Comparison of ENCODE assay signal across 12 cellular contexts in genomic region chr13:31050486-31051400, GRCh38.
A peak's percentile ranks its signal among the peaks of the same experiment; 100 is the strongest.
DNase-seq lines count a peak whose midpoint lies in the region; ATAC-seq and TF ChIP-seq lines count a peak whose summit lies in the region.
"Had no signal": no experiment of that assay in that cellular context is flagged by ENCODE, and none has a peak within 500 bp of the region (broad histone marks: within the 10 kb centered on the region; RNA-seq: fewer than 3 reads in every experiment).

No MANE protein-coding gene starts in this region.

- no peaks in the 10 kb centered on the region for H3K36me3 Mint-ChIP-seq in activated T-helper 1 cell treated with anti-CD3 and anti-CD28 coated beads, Interleukin-12 subunit alpha, Interleukin-12 subunit beta, Interleukin-2, Interleukin-4 antibody, amounts not matched to agents 30 ng/mL and 10 ng/mL and 1 ng/mL, durations not matched to agents 14 hours and 24 hours and 36 hours (ENCODE audit: low read depth)
- H3K36me3 Mint-ChIP-seq: CD8-positive, alpha-beta T cell had no signal

- no peak overlapping the region for H3K27ac Mint-ChIP-seq in activated T-helper 1 cell treated with anti-CD3 and anti-CD28 coated beads, Interleukin-12 subunit alpha, Interleukin-12 subunit beta, Interleukin-2, Interleukin-4 antibody, amounts not matched to agents 30 ng/mL and 10 ng/mL and 1 ng/mL, durations not matched to agents 14 hours and 24 hours and 36 hours
- H3K27ac Mint-ChIP-seq: CD8-positive, alpha-beta T cell had no signal

- H3K27me3 Mint-ChIP-seq in activated T-helper 1 cell treated with anti-CD3 and anti-CD28 coated beads, Interleukin-12 subunit alpha, Interleukin-12 subunit beta, Interleukin-2, Interleukin-4 antibody, amounts not matched to agents 30 ng/mL and 10 ng/mL and 1 ng/mL, durations not matched to agents 14 hours and 24 hours and 36 hours (ENCODE audit: insufficient read depth): peaks cover 2% of the 10 kb centered on the region

- peak; percentile 33 for TF ChIP-seq CTCF in epithelial cell of esophagus (IDR thresholded peaks at IDR 0.05; ENCODE audit: insufficient read depth, low read depth, low read length, missing control alignments)

- DNase-seq in activated CD8-positive, alpha-beta memory T cell treated with anti-CD3 and anti-CD28 coated beads for 24 hours: peak; percentile 49
- DNase-seq in activated CD8-positive, alpha-beta memory T cell treated with anti-CD3 and anti-CD28 coated beads, Interleukin-2, amount 50 U/mL, for 4 hours: no peak
- peak; percentile 22 for DNase-seq in NOMO-1 treated with dmso at 0.1 percent for 144 hours (lab: John Stamatoyannopoulos, UW; ENCODE audit: unreplicated experiment)
- DNase-seq in epithelial cell of esophagus (ENCODE audit: low read depth): peak; percentile 22
- DNase-seq in stimulated activated naive CD8-positive, alpha-beta T cell treated with anti-CD3 and anti-CD28 coated beads, Interleukin-15, Interleukin-2, amounts not matched to agents 100 U/mL and 50 U/mL, for 24 hours: no peak
- DNase-seq in cerebellar nuclear complex (lab: John Stamatoyannopoulos, UW): no peak
- DNase-seq in COR-L47 (lab: John Stamatoyannopoulos, UW): no peak
- no peak for DNase-seq in activated T-helper 1 cell treated with anti-CD3 and anti-CD28 coated beads, Interleukin-12 subunit alpha, Interleukin-12 subunit beta, Interleukin-2, Interleukin-4 antibody, amounts not matched to agents 30 ng/mL and 10 ng/mL and 1 ng/mL, durations not matched to agents 14 hours and 24 hours and 36 hours (ENCODE audit: low spot score)
- DNase-seq: activated CD4-positive, alpha-beta T cell treated with anti-CD3 and anti-CD28 coated beads, Interleukin-2, amount 50 U/mL, for 4 hours; CD8-positive, alpha-beta T cell; central memory CD4-positive, alpha-beta T cell had no signal

- peak; percentile 29 for ATAC-seq in stimulated activated naive CD8-positive, alpha-beta T cell treated with anti-CD3 and anti-CD28 coated beads, Interleukin-15, Interleukin-2, amounts not matched to agents 100 U/mL and 50 U/mL, for 24 hours
- ATAC-seq: CD8-positive, alpha-beta T cell had no signal

- intact Hi-C loops in activated T-helper 1 cell treated with anti-CD3 and anti-CD28 coated beads, Interleukin-12 subunit alpha, Interleukin-12 subunit beta, Interleukin-2, Interleukin-4 antibody, amounts not matched to agents 30 ng/mL and 10 ng/mL and 1 ng/mL, durations not matched to agents 14 hours and 24 hours and 36 hours (cut with micrococcal nuclease): no loop called here

- H3K4me1 Mint-ChIP-seq in activated T-helper 1 cell treated with anti-CD3 and anti-CD28 coated beads, Interleukin-12 subunit alpha, Interleukin-12 subunit beta, Interleukin-2, Interleukin-4 antibody, amounts not matched to agents 30 ng/mL and 10 ng/mL and 1 ng/mL, durations not matched to agents 14 hours and 24 hours and 36 hours (ENCODE audit: low read depth): peaks cover 14% of the 10 kb centered on the region

- H3K4me3 Mint-ChIP-seq in activated T-helper 1 cell treated with anti-CD3 and anti-CD28 coated beads, Interleukin-12 subunit alpha, Interleukin-12 subunit beta, Interleukin-2, Interleukin-4 antibody, amounts not matched to agents 30 ng/mL and 10 ng/mL and 1 ng/mL, durations not matched to agents 14 hours and 24 hours and 36 hours: no peak overlapping the region
- H3K4me3 Mint-ChIP-seq: CD8-positive, alpha-beta T cell had no signal

- H3K4me3 ChIP-seq in epithelial cell of esophagus (ENCODE audit: low read length): no peak overlapping the region
- H3K4me3 ChIP-seq: HAP-1 had no signal

- H3K9me3 Mint-ChIP-seq in activated T-helper 1 cell treated with anti-CD3 and anti-CD28 coated beads, Interleukin-12 subunit alpha, Interleukin-12 subunit beta, Interleukin-2, Interleukin-4 antibody, amounts not matched to agents 30 ng/mL and 10 ng/mL and 1 ng/mL, durations not matched to agents 14 hours and 24 hours and 36 hours: no peaks in the 10 kb centered on the region
- H3K9me3 Mint-ChIP-seq: CD8-positive, alpha-beta T cell had no signal

Comparison
In these comparisons a context has a peak if more than half of its experiments do, and no peak if none do; other contexts are left out.
1. DNase-seq: peak in activated CD8-positive, alpha-beta memory T cell treated with anti-CD3 and anti-CD28 coated beads for 24 hours (single experiment), NOMO-1 treated with dmso at 0.1 percent for 144 hours (single experiment) and epithelial cell of esophagus (single experiment); none in activated CD8-positive, alpha-beta memory T cell treated with anti-CD3 and anti-CD28 coated beads, Interleukin-2, amount 50 U/mL, for 4 hours (single experiment), stimulated activated naive CD8-positive, alpha-beta T cell treated with anti-CD3 and anti-CD28 coated beads, Interleukin-15, Interleukin-2, amounts not matched to agents 100 U/mL and 50 U/mL, for 24 hours (single experiment), cerebellar nuclear complex (0 of 2), COR-L47 (single experiment) and activated T-helper 1 cell treated with anti-CD3 and anti-CD28 coated beads, Interleukin-12 subunit alpha, Interleukin-12 subunit beta, Interleukin-2, Interleukin-4 antibody, amounts not matched to agents 30 ng/mL and 10 ng/mL and 1 ng/mL, durations not matched to agents 14 hours and 24 hours and 36 hours (single experiment).